Comparison of ENCODE assay signal across 36 cellular contexts in genomic region chr2:156930423-156930822, GRCh38.
"Had no signal": no experiment of that assay in that cellular context is flagged by ENCODE, and none has a peak within 500 bp of the region (broad histone marks: within the 10 kb centered on the region; RNA-seq: fewer than 3 reads in every experiment).

No MANE protein-coding gene starts in this region.

- H3K4me3 Mint-ChIP-seq: activated naive CD4-positive, alpha-beta T cell treated with anti-CD3 and anti-CD28 coated beads for 36 hours; activated naive CD4-positive, alpha-beta T cell treated with anti-CD3 and anti-CD28 coated beads, Interleukin-2, amount 10 ng/mL, durations not matched to agents 7 days and 5 days; activated naive CD4-positive, alpha-beta T cell treated with anti-CD3 and anti-CD28 coated beads, Interleukin-2, amount 50 U/mL, for 24 hours; activated naive CD8-positive, alpha-beta T cell; activated naive CD8-positive, alpha-beta T cell treated with anti-CD3 and anti-CD28 coated beads for 36 hours; activated naive CD8-positive, alpha-beta T cell treated with anti-CD3 and anti-CD28 coated beads, Interleukin-2, amount 10 ng/mL, durations not matched to agents 7 days and 5 days; activated naive CD8-positive, alpha-beta T cell treated with anti-CD3 and anti-CD28 coated beads, Interleukin-2, amount 50 U/mL, for 24 hours; activated T-cell treated with anti-CD3 and anti-CD28 coated beads, Interleukin-2, amount 50 U/mL, for 4 hours; activated T-cell treated with anti-CD3 and anti-CD28 coated beads, Interleukin-2, amount 50 U/mL, for 72 hours; activated T-helper 1 cell treated with anti-CD3 and anti-CD28 coated beads, Interleukin-12 subunit alpha, Interleukin-12 subunit beta, Interleukin-2, Interleukin-4 antibody, amounts not matched to agents 30 ng/mL and 10 ng/mL and 1 ng/mL, durations not matched to agents 14 hours and 24 hours and 36 hours; activated T-helper 17 cell treated with anti-CD3 and anti-CD28 coated beads, Interleukin-2, amount 50 U/mL, for 72 hours; brain; central memory CD8-positive, alpha-beta T cell had no signal

- H3K27me3 Mint-ChIP-seq: activated naive CD4-positive, alpha-beta T cell treated with anti-CD3 and anti-CD28 coated beads, Interleukin-2, amount 10 ng/mL, durations not matched to agents 7 days and 5 days; activated naive CD4-positive, alpha-beta T cell treated with anti-CD3 and anti-CD28 coated beads, Interleukin-2, amount 50 U/mL, for 24 hours; activated naive CD8-positive, alpha-beta T cell; activated naive CD8-positive, alpha-beta T cell treated with anti-CD3 and anti-CD28 coated beads for 36 hours; activated naive CD8-positive, alpha-beta T cell treated with anti-CD3 and anti-CD28 coated beads, Interleukin-2, amount 50 U/mL, for 24 hours; activated T-helper 17 cell treated with anti-CD3 and anti-CD28 coated beads, Interleukin-2, amount 50 U/mL, for 72 hours; brain; central memory CD8-positive, alpha-beta T cell had no signal

- DNase-seq: activated effector memory CD4-positive, alpha-beta T cell treated with anti-CD3 and anti-CD28 coated beads, Interleukin-2, amount 50 U/mL, for 16 hours; activated effector memory CD4-positive, alpha-beta T cell treated with Interleukin-2 at 50 U/mL for 16 hours; activated gamma-delta T cell; activated gamma-delta T cell treated with Interleukin-2 at 50 U/mL for 16 hours; activated naive CD4-positive, alpha-beta T cell; activated naive CD4-positive, alpha-beta T cell treated with anti-CD3 and anti-CD28 coated beads for 36 hours; activated naive CD4-positive, alpha-beta T cell treated with anti-CD3 and anti-CD28 coated beads, Interleukin-2, amount 10 ng/mL, durations not matched to agents 7 days and 5 days; activated naive CD4-positive, alpha-beta T cell treated with anti-CD3 and anti-CD28 coated beads, Interleukin-2, amount 50 U/mL, for 16 hours; activated naive CD4-positive, alpha-beta T cell treated with Interleukin-2 at 50 U/mL for 16 hours; activated naive CD8-positive, alpha-beta T cell treated with anti-CD3 and anti-CD28 coated beads for 36 hours; activated naive CD8-positive, alpha-beta T cell treated with anti-CD3 and anti-CD28 coated beads, Interleukin-2, amount 10 ng/mL, durations not matched to agents 7 days and 5 days; activated naive CD8-positive, alpha-beta T cell treated with anti-CD3 and anti-CD28 coated beads, Interleukin-2, amount 50 U/mL, for 24 hours; activated T-cell treated with anti-CD3 and anti-CD28 coated beads, Interleukin-2, amount 50 U/mL, for 4 hours; activated T-cell treated with anti-CD3 and anti-CD28 coated beads, Interleukin-2, amount 50 U/mL, for 48 hours; activated T-cell treated with anti-CD3 and anti-CD28 coated beads, Interleukin-2, amount 50 U/mL, for 72 hours; adrenal gland; amniotic stem cell; amygdala; anterior cingulate cortex; aorta; body of pancreas; brain microvascular endothelial cell; caudate nucleus; central memory CD4-positive, alpha-beta T cell; cerebellar nuclear complex had no signal

- H3K4me1 Mint-ChIP-seq: activated naive CD4-positive, alpha-beta T cell treated with anti-CD3 and anti-CD28 coated beads, Interleukin-2, amount 10 ng/mL, durations not matched to agents 7 days and 5 days; activated naive CD4-positive, alpha-beta T cell treated with anti-CD3 and anti-CD28 coated beads, Interleukin-2, amount 50 U/mL, for 24 hours; activated naive CD8-positive, alpha-beta T cell treated with anti-CD3 and anti-CD28 coated beads for 36 hours; activated naive CD8-positive, alpha-beta T cell treated with anti-CD3 and anti-CD28 coated beads, Interleukin-2, amount 10 ng/mL, durations not matched to agents 7 days and 5 days; activated naive CD8-positive, alpha-beta T cell treated with anti-CD3 and anti-CD28 coated beads, Interleukin-2, amount 50 U/mL, for 24 hours; activated T-helper 17 cell treated with anti-CD3 and anti-CD28 coated beads, Interleukin-2, amount 50 U/mL, for 72 hours; brain; central memory CD8-positive, alpha-beta T cell had no signal

- H3K9me3 ChIP-seq: adrenal gland, ascending aorta, body of pancreas had no signal

- H3K36me3 Mint-ChIP-seq: activated naive CD4-positive, alpha-beta T cell treated with anti-CD3 and anti-CD28 coated beads, Interleukin-2, amount 10 ng/mL, durations not matched to agents 7 days and 5 days; activated naive CD4-positive, alpha-beta T cell treated with anti-CD3 and anti-CD28 coated beads, Interleukin-2, amount 50 U/mL, for 24 hours; activated naive CD4-positive, alpha-beta T cell treated with anti-CD3 and anti-CD28 coated beads, Interleukin-2, amount 50 U/mL, for 72 hours; activated naive CD8-positive, alpha-beta T cell; activated naive CD8-positive, alpha-beta T cell treated with anti-CD3 and anti-CD28 coated beads for 36 hours; activated naive CD8-positive, alpha-beta T cell treated with anti-CD3 and anti-CD28 coated beads, Interleukin-2, amount 10 ng/mL, durations not matched to agents 7 days and 5 days; brain had no signal

- H3K9me3 Mint-ChIP-seq: activated naive CD4-positive, alpha-beta T cell treated with anti-CD3 and anti-CD28 coated beads for 36 hours; activated naive CD4-positive, alpha-beta T cell treated with anti-CD3 and anti-CD28 coated beads, Interleukin-2, amount 10 ng/mL, durations not matched to agents 7 days and 5 days; activated naive CD4-positive, alpha-beta T cell treated with anti-CD3 and anti-CD28 coated beads, Interleukin-2, amount 50 U/mL, for 24 hours; activated T-cell treated with anti-CD3 and anti-CD28 coated beads, Interleukin-2, amount 50 U/mL, for 4 hours; activated T-helper 17 cell treated with anti-CD3 and anti-CD28 coated beads, Interleukin-2, amount 50 U/mL, for 72 hours had no signal

- H3K4me1 ChIP-seq: adrenal gland, ascending aorta, body of pancreas, breast epithelium had no signal

- H3K27me3 ChIP-seq: adrenal gland, ascending aorta, body of pancreas, brain microvascular endothelial cell, breast epithelium, cardiac muscle cell had no signal

- ATAC-seq: activated naive CD4-positive, alpha-beta T cell treated with anti-CD3 and anti-CD28 coated beads, Interleukin-2, amount 50 U/mL, for 72 hours; activated naive CD8-positive, alpha-beta T cell treated with anti-CD3 and anti-CD28 coated beads, Interleukin-2, amount 50 U/mL, for 24 hours; activated T-cell treated with anti-CD3 and anti-CD28 coated beads, Interleukin-2, amount 50 U/mL, for 4 hours; activated T-cell treated with anti-CD3 and anti-CD28 coated beads, Interleukin-2, amount 50 U/mL, for 72 hours; activated T-helper 17 cell treated with anti-CD3 and anti-CD28 coated beads, Interleukin-2, amount 50 U/mL, for 72 hours; body of pancreas had no signal

- H3K27ac ChIP-seq: adrenal gland, ascending aorta, body of pancreas, brain microvascular endothelial cell, breast epithelium, cardiac muscle cell had no signal

- H3K4me3 ChIP-seq: adrenal gland, ascending aorta, body of pancreas, breast epithelium, cardiac muscle cell had no signal

- H3K36me3 ChIP-seq: adrenal gland, ascending aorta, brain microvascular endothelial cell, breast epithelium, cardiac muscle cell had no signal

- H3K27ac Mint-ChIP-seq: activated naive CD4-positive, alpha-beta T cell treated with anti-CD3 and anti-CD28 coated beads for 36 hours; activated naive CD4-positive, alpha-beta T cell treated with anti-CD3 and anti-CD28 coated beads, Interleukin-2, amount 10 ng/mL, durations not matched to agents 7 days and 5 days; activated naive CD4-positive, alpha-beta T cell treated with anti-CD3 and anti-CD28 coated beads, Interleukin-2, amount 50 U/mL, for 24 hours; activated naive CD4-positive, alpha-beta T cell treated with anti-CD3 and anti-CD28 coated beads, Interleukin-2, amount 50 U/mL, for 72 hours; activated naive CD8-positive, alpha-beta T cell; activated naive CD8-positive, alpha-beta T cell treated with anti-CD3 and anti-CD28 coated beads for 36 hours; activated naive CD8-positive, alpha-beta T cell treated with anti-CD3 and anti-CD28 coated beads, Interleukin-2, amount 10 ng/mL, durations not matched to agents 7 days and 5 days; activated naive CD8-positive, alpha-beta T cell treated with anti-CD3 and anti-CD28 coated beads, Interleukin-2, amount 50 U/mL, for 24 hours; activated T-cell treated with anti-CD3 and anti-CD28 coated beads, Interleukin-2, amount 50 U/mL, for 72 hours; activated T-helper 1 cell treated with anti-CD3 and anti-CD28 coated beads, Interleukin-12 subunit alpha, Interleukin-12 subunit beta, Interleukin-2, Interleukin-4 antibody, amounts not matched to agents 30 ng/mL and 10 ng/mL and 1 ng/mL, durations not matched to agents 14 hours and 24 hours and 36 hours; activated T-helper 17 cell treated with anti-CD3 and anti-CD28 coated beads, Interleukin-2, amount 50 U/mL, for 72 hours; activated T-helper 2 cell treated with anti-CD3 and anti-CD28 coated beads, Interferon-gamma antibody, Interleukin-2, Interleukin-4, amounts not matched to agents 10 μg/mL and 5 μg/mL and 100 μg/mL, durations not matched to agents 14 hours and 24 hours and 36 hours; brain had no signal
